ENCODE assay signal across 16 cellular contexts in genomic region chr2:43047187-43047780, GRCh38.
DNase-seq lines count a peak whose midpoint lies in the region; FAIRE-seq and TF ChIP-seq lines count a peak whose summit lies in the region.
"Had no signal": no experiment of that assay in that cellular context is flagged by ENCODE, and none has a peak within 500 bp of the region (broad histone marks: within the 10 kb centered on the region; RNA-seq: fewer than 3 reads in every experiment).

No MANE protein-coding gene starts in this region.

- H3K4me3 ChIP-seq in mammary epithelial cell (replicated peaks in 1 of 3; ENCODE audit: insufficient read depth in 1 of 3, low read depth in 2 of 3, low read length in 3 of 3) (no peak overlapping the region), ascending aorta (no peak overlapping the region)

- TF ChIP-seq CTCF in MCF 10A (IDR thresholded peaks at IDR 0.05; ENCODE audit: unreplicated experiment) (no peak), mammary epithelial cell (conservative IDR thresholded peaks at IDR 0.05 in 1 of 2, IDR thresholded peaks at IDR 0.05 in 1 of 2; ENCODE audit: extremely low read depth in 1 of 2, insufficient read depth in 1 of 2, low read depth in 1 of 2, low read length in 2 of 2) (no peak), ascending aorta (IDR thresholded peaks at IDR 0.05) (no peak), neural crest cell (conservative IDR thresholded peaks at IDR 0.05) (no peak)

- H3K9me3 ChIP-seq in mammary epithelial cell (replicated peaks; ENCODE audit: insufficient read depth, low read length) = no peaks in the 10 kb centered on the region
- no peaks in the 10 kb centered on the region for H3K9me3 ChIP-seq in ascending aorta
- H3K9me3 ChIP-seq: neutrophil had no signal

- no peak overlapping the region for H3K4me2 ChIP-seq in mammary epithelial cell (ENCODE audit: insufficient read depth, low read depth, low read length)

- dilution Hi-C loops in mammary epithelial cell (cut with HindIII; ENCODE audit: low sequenced_read_pairs) = no loop called here

- H3K36me3 Mint-ChIP-seq in MCF 10A (ENCODE audit: insufficient read depth, unreplicated experiment) (no peaks in the 10 kb centered on the region), neural crest cell (ENCODE audit: low read depth) (no peaks in the 10 kb centered on the region)

- H3K9ac ChIP-seq in mammary epithelial cell (ENCODE audit: insufficient read depth, low read length) = no peak overlapping the region

- in situ Hi-C loops in mammary epithelial cell (cut with MboI; ENCODE audit: low sequenced_read_pairs in 2 of 2) = no loop called here

- intact Hi-C loops in MCF 10A (cut with micrococcal nuclease) (no loop called here), mammary epithelial cell (cut with micrococcal nuclease) (no loop called here), ascending aorta (cut with DNase I) (loop anchor here (2.0 kb wide), 1 partner anchor 28 kb away; no protein-coding TSS in a partner anchor)

- H3K9me3 Mint-ChIP-seq in MCF 10A (ENCODE audit: unreplicated experiment) = no peaks in the 10 kb centered on the region
- H3K9me3 Mint-ChIP-seq in neural crest cell = no peaks in the 10 kb centered on the region
- H3K9me3 Mint-ChIP-seq: activated naive CD4-positive, alpha-beta T cell treated with anti-CD3 and anti-CD28 coated beads for 36 hours had no signal

- H3K36me3 ChIP-seq in mammary epithelial cell (ENCODE audit: insufficient read depth, low read length) (no peaks in the 10 kb centered on the region), ascending aorta (no peaks in the 10 kb centered on the region)
- H3K36me3 ChIP-seq: neutrophil had no signal

- CTCF ChIA-PET in MCF 10A (lab: Yijun Ruan, JAX) (interaction anchor here (0.6 to 0.8 kb wide), 5 partner anchors 28 to 181 kb away, joined by 3 to 4 read pairs (median 4); no protein-coding TSS in a partner anchor), mammary epithelial cell (lab: Charles Lee; ENCODE audit: low non-redundant PET) (no interaction called here)

- H3K27ac Mint-ChIP-seq in MCF 10A (ENCODE audit: low read depth, unreplicated experiment) = peak overlapping the region; percentile 3
- peak overlapping the region; percentile 22 for H3K27ac Mint-ChIP-seq in neural crest cell (ENCODE audit: unreplicated experiment)
- H3K27ac Mint-ChIP-seq: activated naive CD4-positive, alpha-beta T cell treated with anti-CD3 and anti-CD28 coated beads for 36 hours had no signal

- H3K27me3 ChIP-seq in mammary epithelial cell (ENCODE audit: insufficient read depth, low read length) = no peaks in the 10 kb centered on the region
- no peaks in the 10 kb centered on the region for H3K27me3 ChIP-seq in ascending aorta
- H3K27me3 ChIP-seq: neutrophil had no signal

- H4K20me1 ChIP-seq in mammary epithelial cell (ENCODE audit: insufficient read depth, low read length) = no peaks in the 10 kb centered on the region

- BruUV-seq in MCF 10A (replicated peaks; lab: Mats Ljungman, UMichigan) = no TSS peak
- BruUV-seq in mammary epithelial cell (replicated peaks; lab: Mats Ljungman, UMichigan) = no TSS peak

- DNase-seq in MCF 10A (ENCODE audit: unreplicated experiment) (no peak), mammary epithelial cell (no peak), ascending aorta (ENCODE audit: low spot score in 2 of 2) (no peak), neural crest cell (ENCODE audit: low read depth, low spot score) (no peak), urothelium cell line (ENCODE audit: low spot score) (no peak), NCI-H2029 (lab: John Stamatoyannopoulos, UW) (no peak), DMS153 (lab: John Stamatoyannopoulos, UW) (no peak), NOMO-1 treated with DMSO at 0.1 percent for 48 hours (lab: John Stamatoyannopoulos, UW; ENCODE audit: unreplicated experiment) (no peak)
- DNase-seq: activated naive CD4-positive, alpha-beta T cell treated with anti-CD3 and anti-CD28 coated beads for 36 hours; central memory CD4-positive, alpha-beta T cell; foreskin melanocyte; Karpas-422; NCI-H1436 had no signal

- no peak overlapping the region for H2AFZ ChIP-seq in mammary epithelial cell (ENCODE audit: low read depth, low read length)

- WGBS in mammary epithelial cell (ENCODE audit: low coverage, missing lambda C conversion rate) = 92% methylated on average over 14 of the region's 17 CpGs

- H3K4me3 Mint-ChIP-seq in MCF 10A (ENCODE audit: unreplicated experiment) = no peak overlapping the region
- peak overlapping the region; percentile 3 for H3K4me3 Mint-ChIP-seq in neural crest cell
- H3K4me3 Mint-ChIP-seq: activated naive CD4-positive, alpha-beta T cell treated with anti-CD3 and anti-CD28 coated beads for 36 hours had no signal

- peaks cover 40% of the 10 kb centered on the region for H3K4me1 ChIP-seq in mammary epithelial cell (ENCODE audit: insufficient read depth, low read length)
- H3K4me1 ChIP-seq in ascending aorta = peaks cover 4 to 28% of the 10 kb centered on the region in 2 donors

- POLR2A ChIA-PET in MCF 10A (lab: Yijun Ruan, JAX) = interaction anchor here (0.7 to 1.2 kb wide), 4 partner anchors 10 to 383 kb away, joined by 3 to 9 read pairs (median 3); no protein-coding TSS in a partner anchor

- FAIRE-seq in urothelium cell line (lab: Jason Lieb, UNC) = peak; percentile 91
- FAIRE-seq: G401.6, TTC549 had no signal

- H3K27ac ChIP-seq in mammary epithelial cell (ENCODE audit: insufficient read depth, low read depth, low read length) (no peak overlapping the region), ascending aorta (peak overlapping the region; percentile 81 to 87)
- H3K27ac ChIP-seq: neutrophil had no signal

- H3K27me3 Mint-ChIP-seq in MCF 10A (ENCODE audit: insufficient read depth, unreplicated experiment) (no peaks in the 10 kb centered on the region), neural crest cell (ENCODE audit: low read depth) (no peaks in the 10 kb centered on the region)

- H3K4me1 Mint-ChIP-seq in MCF 10A (ENCODE audit: insufficient read depth, unreplicated experiment) = peaks cover 53% of the 10 kb centered on the region
- H3K4me1 Mint-ChIP-seq in neural crest cell = peaks cover 53% of the 10 kb centered on the region

- no peaks in the 10 kb centered on the region for H3K79me2 ChIP-seq in mammary epithelial cell (ENCODE audit: insufficient read depth, low read length)
